In genomic region chr16:75011634-75012307, GRCh38 we compare ENCODE assay signal across 1 cellular context.
TF ChIP-seq lines count a peak whose summit lies in the region.

No MANE protein-coding gene starts in this region.

TF ChIP-seq in GM12878, 131 proteins besides CTCF, POLR2A, EP300 and RAD21 (continued from another document and continues in another):
- TF ChIP-seq E2F8 (IDR thresholded peaks at IDR 0.05; ENCODE audit: low read depth, partially characterized antibody) = no peak
- peak; percentile 92 for TF ChIP-seq MTA2 (IDR thresholded peaks at IDR 0.05; ENCODE audit: low read depth)
- TF ChIP-seq RAD51 (IDR thresholded peaks at IDR 0.05) = peak; percentile 30; the same call in 1 of the 2 replicates
- TF ChIP-seq, protein P1, sequence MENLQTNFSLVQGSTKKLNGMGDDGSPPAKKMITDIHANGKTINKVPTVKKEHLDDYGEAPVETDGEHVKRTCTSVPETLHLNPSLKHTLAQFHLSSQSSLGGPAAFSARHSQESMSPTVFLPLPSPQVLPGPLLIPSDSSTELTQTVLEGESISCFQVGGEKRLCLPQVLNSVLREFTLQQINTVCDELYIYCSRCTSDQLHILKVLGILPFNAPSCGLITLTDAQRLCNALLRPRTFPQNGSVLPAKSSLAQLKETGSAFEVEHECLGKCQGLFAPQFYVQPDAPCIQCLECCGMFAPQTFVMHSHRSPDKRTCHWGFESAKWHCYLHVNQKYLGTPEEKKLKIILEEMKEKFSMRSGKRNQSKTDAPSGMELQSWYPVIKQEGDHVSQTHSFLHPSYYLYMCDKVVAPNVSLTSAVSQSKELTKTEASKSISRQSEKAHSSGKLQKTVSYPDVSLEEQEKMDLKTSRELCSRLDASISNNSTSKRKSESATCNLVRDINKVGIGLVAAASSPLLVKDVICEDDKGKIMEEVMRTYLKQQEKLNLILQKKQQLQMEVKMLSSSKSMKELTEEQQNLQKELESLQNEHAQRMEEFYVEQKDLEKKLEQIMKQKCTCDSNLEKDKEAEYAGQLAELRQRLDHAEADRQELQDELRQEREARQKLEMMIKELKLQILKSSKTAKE (IDR thresholded peaks at IDR 0.05; ENCODE audit: low read depth, poor library complexity, severe bottlenecking) = peak; percentile 74
- peak; percentile 89 for TF ChIP-seq IKZF1 (conservative IDR thresholded peaks at IDR 0.05)
- TF ChIP-seq ZNF384 (IDR thresholded peaks at IDR 0.05; ENCODE audit: borderline replicate concordance, low read depth, low read length) = peak; percentile 86
- TF ChIP-seq NFIC (IDR thresholded peaks at IDR 0.05; ENCODE audit: low read depth, low read length) = peak; percentile 93
- peak; percentile 91 for TF ChIP-seq IKZF2 (IDR thresholded peaks at IDR 0.05)
- no peak for TF ChIP-seq FOS (IDR thresholded peaks at IDR 0.05; ENCODE audit: borderline replicate concordance, extremely low read depth, insufficient read length)
- no peak for TF ChIP-seq ZNF687 (IDR thresholded peaks at IDR 0.05)
- no peak for TF ChIP-seq PAX8 (IDR thresholded peaks at IDR 0.05)
- TF ChIP-seq SRF (IDR thresholded peaks at IDR 0.05; ENCODE audit: low read depth in 2 of 2, low read length in 2 of 2) = no peak
- TF ChIP-seq DPF2 (IDR thresholded peaks at IDR 0.05) = peak; percentile 70; the same call in 1 of the 2 replicates
- no peak for TF ChIP-seq REST (IDR thresholded peaks at IDR 0.05; ENCODE audit: low read depth, low read length)
- 0 out of 2 replicates have a peak, but pooled peaks have one; percentile 54 for TF ChIP-seq RCOR1 (conservative IDR thresholded peaks at IDR 0.05; ENCODE audit: low read depth, low read length)
- TF ChIP-seq TARDBP (IDR thresholded peaks at IDR 0.05; ENCODE audit: borderline replicate concordance) = no peak
- no peak for TF ChIP-seq EGR1 (IDR thresholded peaks at IDR 0.05; ENCODE audit: borderline replicate concordance in 1 of 2, low read depth in 2 of 2, low read length in 2 of 2)
- peak; percentile 22 to 73; a peak in 2 of 4 replicates for TF ChIP-seq BHLHE40 (IDR thresholded peaks at IDR 0.05; ENCODE audit: borderline replicate concordance in 1 of 2, low read depth in 2 of 2, low read length in 1 of 2)
- TF ChIP-seq MYC (IDR thresholded peaks at IDR 0.05; ENCODE audit: insufficient read depth, insufficient read length, insufficient replicate concordance, low read length, severe bottlenecking) = no peak
- peak; percentile 79 for TF ChIP-seq RELA (IDR thresholded peaks at IDR 0.05; ENCODE audit: borderline replicate concordance, partially characterized antibody)
- TF ChIP-seq RFX5 (IDR thresholded peaks at IDR 0.05; ENCODE audit: low read depth, low read length) = no peak
- TF ChIP-seq CHD4 (IDR thresholded peaks at IDR 0.05) = no peak
- TF ChIP-seq PML (IDR thresholded peaks at IDR 0.05; ENCODE audit: low read length) = no peak; the same call in 1 of the 2 replicates
- no peak for TF ChIP-seq ZSCAN29 (IDR thresholded peaks at IDR 0.05)
- TF ChIP-seq CEBPB (IDR thresholded peaks at IDR 0.05; ENCODE audit: borderline replicate concordance in 1 of 2, low read depth in 2 of 2, low read length in 2 of 2) = peak in 1 of 2 experiments; percentile 48; a peak in 1 of 4 replicates
- no peak for TF ChIP-seq KDM1A (IDR thresholded peaks at IDR 0.05; ENCODE audit: borderline replicate concordance)
- TF ChIP-seq SREBF1 (IDR thresholded peaks at IDR 0.05; ENCODE audit: low read length) = no peak
- 0 out of 2 replicates have a peak, but pooled peaks have one; percentile 26 for TF ChIP-seq CHD1 (IDR thresholded peaks at IDR 0.05; ENCODE audit: low read depth, low read length)
- no peak for TF ChIP-seq NR2C1 (IDR thresholded peaks at IDR 0.05)
- TF ChIP-seq BCL11A (IDR thresholded peaks at IDR 0.05; ENCODE audit: low read depth, low read length) = peak; percentile 91
- TF ChIP-seq FOXK2 (IDR thresholded peaks at IDR 0.05) = no peak
- TF ChIP-seq CBFB (IDR thresholded peaks at IDR 0.05; ENCODE audit: low read depth) = 0 out of 2 replicates have a peak, but pooled peaks have one; percentile 23
- TF ChIP-seq HDGF (IDR thresholded peaks at IDR 0.05) = no peak
- no peak for TF ChIP-seq NR2C2 (IDR thresholded peaks at IDR 0.05; ENCODE audit: borderline replicate concordance, control insufficient read depth, insufficient read length, low read depth)
- no peak for TF ChIP-seq SIN3A (IDR thresholded peaks at IDR 0.05; ENCODE audit: low read depth, low read length)
- TF ChIP-seq RUNX3 (IDR thresholded peaks at IDR 0.05; ENCODE audit: low read length) = peak; percentile 85
- TF ChIP-seq E4F1 (IDR thresholded peaks at IDR 0.05; ENCODE audit: borderline replicate concordance, partially characterized antibody) = no peak
- TF ChIP-seq HDAC6 (IDR thresholded peaks at IDR 0.05; ENCODE audit: unreplicated experiment) = no peak
- TF ChIP-seq NR2F1 (conservative IDR thresholded peaks at IDR 0.05) = peak; percentile 39; the same call in 1 of the 2 replicates
- TF ChIP-seq SPI1 (IDR thresholded peaks at IDR 0.05; ENCODE audit: borderline replicate concordance, insufficient read depth, low read depth, low read length) = no peak
- no peak for TF ChIP-seq NBN (IDR thresholded peaks at IDR 0.05)
- TF ChIP-seq PBX3 (IDR thresholded peaks at IDR 0.05; ENCODE audit: insufficient replicate concordance, low read depth, low read length) = no peak
- TF ChIP-seq ZBTB4 (CRISPR knock-in tag; IDR thresholded peaks at IDR 0.05) = no peak
- TF ChIP-seq CBX3 (IDR thresholded peaks at IDR 0.05; ENCODE audit: borderline replicate concordance, low read depth) = no peak
